Comparison of ENCODE assay signal across 10 cellular contexts in genomic region chr9:133141833-133142594, GRCh38. TPM values are rescaled to one million over a fixed set of nuclear protein-coding genes. Genes with fewer than 3 reads are reported as not detected.
DNase-seq lines count a peak whose midpoint lies in the region; ATAC-seq, FAIRE-seq and TF ChIP-seq lines count a peak whose summit lies in the region.
"Had no signal": no experiment of that assay in that cellular context is flagged by ENCODE, and none has a peak within 500 bp of the region (broad histone marks: within the 10 kb centered on the region; RNA-seq: fewer than 3 reads in every experiment).

No MANE protein-coding gene starts in this region.

- H3K9ac ChIP-seq in kidney (ENCODE audit: low read length in 2 of 2) (no peak overlapping the region), GM23248 (no peak overlapping the region)

- no peak for FAIRE-seq in kidney (lab: Jason Lieb, UNC)

- peaks cover 59% of the 10 kb centered on the region for H3K79me2 ChIP-seq in GM23248 (ENCODE audit: insufficient read depth)

- DNase-seq in DMS79 treated with DMSO at 0.1 percent for 48 hours (lab: John Stamatoyannopoulos, UW) = peak; percentile 30
- DNase-seq in DMS79 (lab: John Stamatoyannopoulos, UW) = no peak
- DNase-seq in activated T-helper 1 cell treated with Interleukin-2 at 50 U/mL for 16 hours (ENCODE audit: low read depth) = peak; percentile 64
- DNase-seq in kidney = peak; percentile 88
- peak in 1 of 2 donors; percentile 91 for DNase-seq in suprapubic skin (ENCODE audit: low spot score in 2 of 2)
- no peak for DNase-seq in occipital lobe (lab: John Stamatoyannopoulos, UW)
- DNase-seq in GM23248 = no peak
- DNase-seq: 8988T, NCI-H82 had no signal

- no peaks in the 10 kb centered on the region for H3K36me3 ChIP-seq in kidney (ENCODE audit: control insufficient read depth in 1 of 2, insufficient read depth in 2 of 2, low read length in 2 of 2)
- H3K36me3 ChIP-seq in suprapubic skin = no peaks in the 10 kb centered on the region
- no peaks in the 10 kb centered on the region for H3K36me3 ChIP-seq in GM23248 (ENCODE audit: low read depth)

- no peaks in the 10 kb centered on the region for H3K9me2 ChIP-seq in GM23248 (ENCODE audit: insufficient read depth)

- H3F3A ChIP-seq in GM23248 (ENCODE audit: insufficient read depth) = no peaks in the 10 kb centered on the region

- H3K27ac ChIP-seq in kidney (ENCODE audit: low read depth in 2 of 2, low read length in 2 of 2) (no peak overlapping the region), suprapubic skin (peak overlapping the region; percentile 9), GM23248 (no peak overlapping the region)

- H3K27me3 ChIP-seq in suprapubic skin = no peaks in the 10 kb centered on the region
- H3K27me3 ChIP-seq in GM23248 (replicated peaks; ENCODE audit: insufficient read depth) = no peaks in the 10 kb centered on the region

- no peak for ATAC-seq in GM18867 (IDR thresholded peaks at IDR 0.05; ENCODE audit: unreplicated experiment)

- TF ChIP-seq POLR2A in suprapubic skin (IDR thresholded peaks at IDR 0.05) = no peak

- TF ChIP-seq EP300 in suprapubic skin (IDR thresholded peaks at IDR 0.05) = no peak

- WGBS in suprapubic skin = 36% methylated on average over 8 of the region's 16 CpGs
- WGBS in GM23248 (ENCODE audit: low coverage in 1 of 2, low lambda C conversion rate in 2 of 2, missing lambda C conversion rate in 2 of 2), 2 experiments = 66 to 68% methylated on average over 14 to 16 of the region's 16 CpGs

- TF ChIP-seq CTCF in kidney (IDR thresholded peaks at IDR 0.05; ENCODE audit: borderline replicate concordance, extremely low read depth, insufficient read depth) (no peak), suprapubic skin (IDR thresholded peaks at IDR 0.05) (no peak)

- no peak overlapping the region for H3K4me2 ChIP-seq in GM23248 (ENCODE audit: unreplicated experiment)

- H2AFZ ChIP-seq in GM23248 = no peak overlapping the region

- H3K4me3 ChIP-seq in kidney (ENCODE audit: low read length in 2 of 2) (no peak overlapping the region), suprapubic skin (no peak overlapping the region), GM23248 (no peak overlapping the region)

- in situ Hi-C loops in GM23248 (cut with MboI) = loop anchor here (10.0 kb wide), 1 partner anchor 97 kb away; no protein-coding TSS in a partner anchor

- intact Hi-C loops in kidney (cut with DNase I) = loop anchor here (5.0 kb wide), 1 partner anchor 40 kb away; no protein-coding TSS in a partner anchor

- H3K9me3 ChIP-seq in kidney (ENCODE audit: control insufficient read depth in 1 of 2, low read length in 2 of 2) (no peaks in the 10 kb centered on the region), suprapubic skin (no peaks in the 10 kb centered on the region), GM23248 (ENCODE audit: low read depth) (no peaks in the 10 kb centered on the region)

- no peaks in the 10 kb centered on the region for H4K20me1 ChIP-seq in GM23248 (ENCODE audit: insufficient read depth)

- peaks cover 6 to 24% of the 10 kb centered on the region in 2 donors for H3K4me1 ChIP-seq in kidney (ENCODE audit: control insufficient read depth in 1 of 2, insufficient read depth in 1 of 2, low read depth in 1 of 2, low read length in 2 of 2)
- H3K4me1 ChIP-seq in suprapubic skin = peaks cover 94% of the 10 kb centered on the region
- H3K4me1 ChIP-seq in GM23248 (ENCODE audit: insufficient read depth) = peaks cover 5% of the 10 kb centered on the region

RNA-seq across cellular contexts. Expression of gene RALGDS, which starts 21.0 kb away (rescaled TPM):
- total RNA-seq in kidney (43.3 TPM), suprapubic skin (100 to 1,000 TPM; 173 to 244 (median 212) TPM), occipital lobe (95.8 TPM)
- polyA plus RNA-seq in kidney (ENCODE audit: insufficient read depth, low read depth, low replicate concordance) (13.0 TPM), GM23248 (2016; fragmentation: Nextera tagmentation; extraction: Ambion mirVana) (8.5 and 8.9 TPM in 2 replicates)
- total RNA-seq in GM23248 (2014; rRNA removed; shearing (Covaris generic)) = 21.7 and 51.7 TPM in 2 replicates

RNA-seq across cellular contexts. Expression of gene GBGT1, which starts 21.7 kb away (rescaled TPM):
- total RNA-seq in kidney = 21.6 TPM
- polyA plus RNA-seq in kidney (ENCODE audit: insufficient read depth, low read depth, low replicate concordance) = 7.9 TPM
- total RNA-seq in suprapubic skin = 10 to 100 TPM in 1 of 4 donors, 1 to 10 TPM in 3; 2.6 to 14.6 (median 5.8) TPM
- 8.1 TPM for total RNA-seq in occipital lobe
- total RNA-seq in GM23248 (2014; rRNA removed; shearing (Covaris generic)) = 2.7 and 3.1 TPM in 2 replicates
- polyA plus RNA-seq in GM23248 (2016; fragmentation: Nextera tagmentation; extraction: Ambion mirVana) = 0.95 and 1.3 TPM in 2 replicates

Comparison
In these comparisons a context has a peak if more than half of its experiments do, and no peak if none do; other contexts are left out.
1. DNase-seq: peak in DMS79 treated with DMSO at 0.1 percent for 48 hours (single experiment), activated T-helper 1 cell treated with Interleukin-2 at 50 U/mL for 16 hours (single experiment) and kidney (single experiment); none in DMS79 (single experiment), occipital lobe (single experiment) and GM23248 (single experiment).